ENCODE assay signal across 9 cellular contexts in genomic region chr3:54891540-54891897, GRCh38.
DNase-seq lines count a peak whose midpoint lies in the region; ATAC-seq lines count a peak whose summit lies in the region.
"Had no signal": no experiment of that assay in that cellular context is flagged by ENCODE, and none has a peak within 500 bp of the region (broad histone marks: within the 10 kb centered on the region; RNA-seq: fewer than 3 reads in every experiment).

No MANE protein-coding gene starts in this region.

- ATAC-seq in HG03196 (IDR thresholded peaks at IDR 0.05; ENCODE audit: unreplicated experiment) = no peak
- no peak for ATAC-seq in stimulated activated memory B cell treated with anti-CD40 and anti-IgM and Interleukin-4, amounts not matched to agents 10 μg/mL and 1 μg/mL and 100 μg/mL, for 72 hours
- no peak for ATAC-seq in HG02852 (IDR thresholded peaks at IDR 0.05; ENCODE audit: unreplicated experiment)

- H3K4me1 Mint-ChIP-seq in stimulated activated memory B cell treated with anti-CD40 and anti-IgM and Interleukin-4, amounts not matched to agents 10 μg/mL and 1 μg/mL and 100 μg/mL, for 72 hours = no peaks in the 10 kb centered on the region

- peaks cover 11% of the 10 kb centered on the region for H3K9me3 Mint-ChIP-seq in stimulated activated memory B cell treated with anti-CD40 and anti-IgM and Interleukin-4, amounts not matched to agents 10 μg/mL and 1 μg/mL and 100 μg/mL, for 72 hours
- H3K9me3 Mint-ChIP-seq: stimulated activated naive CD8-positive, alpha-beta T cell treated with anti-CD3 and anti-CD28 coated beads, Interleukin-15, Interleukin-2, amounts not matched to agents 100 ng/mL and 50 ng/mL, for 24 hours had no signal

- H3K4me3 ChIP-seq in skeletal muscle cell (ENCODE audit: low read depth, low read length) = no peak overlapping the region

- DNase-seq in AG08396 (ENCODE audit: low spot score) = peak; percentile 92
- DNase-seq in KBM-7 = peak; percentile 2
- DNase-seq in amygdala (lab: John Stamatoyannopoulos, UW) = peak in 38 of 56 donors; percentile 3 to 50 (median 18)
- peak; percentile 17 to 45 for DNase-seq in hippocampal formation (lab: John Stamatoyannopoulos, UW)
- peak; percentile 96 for DNase-seq in skeletal muscle cell (ENCODE audit: low read depth)

- H3K27ac Mint-ChIP-seq in stimulated activated memory B cell treated with anti-CD40 and anti-IgM and Interleukin-4, amounts not matched to agents 10 μg/mL and 1 μg/mL and 100 μg/mL, for 72 hours = no peak overlapping the region
- H3K27ac Mint-ChIP-seq: stimulated activated naive CD8-positive, alpha-beta T cell treated with anti-CD3 and anti-CD28 coated beads, Interleukin-15, Interleukin-2, amounts not matched to agents 100 ng/mL and 50 ng/mL, for 24 hours had no signal

- H3K4me3 Mint-ChIP-seq in stimulated activated memory B cell treated with anti-CD40 and anti-IgM and Interleukin-4, amounts not matched to agents 10 μg/mL and 1 μg/mL and 100 μg/mL, for 72 hours = no peak overlapping the region
- H3K4me3 Mint-ChIP-seq: stimulated activated naive CD8-positive, alpha-beta T cell treated with anti-CD3 and anti-CD28 coated beads, Interleukin-15, Interleukin-2, amounts not matched to agents 100 ng/mL and 50 ng/mL, for 24 hours had no signal

- in situ Hi-C loops in KBM-7 (cut with MboI; ENCODE audit: low pct_unique_long_range_greater_than_20kb, low sequenced_read_pairs) = no loop called here

- no peaks in the 10 kb centered on the region for H3K27me3 Mint-ChIP-seq in stimulated activated memory B cell treated with anti-CD40 and anti-IgM and Interleukin-4, amounts not matched to agents 10 μg/mL and 1 μg/mL and 100 μg/mL, for 72 hours
- H3K27me3 Mint-ChIP-seq: stimulated activated naive CD8-positive, alpha-beta T cell treated with anti-CD3 and anti-CD28 coated beads, Interleukin-15, Interleukin-2, amounts not matched to agents 100 ng/mL and 50 ng/mL, for 24 hours had no signal

- H3K36me3 Mint-ChIP-seq in stimulated activated memory B cell treated with anti-CD40 and anti-IgM and Interleukin-4, amounts not matched to agents 10 μg/mL and 1 μg/mL and 100 μg/mL, for 72 hours = no peaks in the 10 kb centered on the region

Comparison
In these comparisons a context has a peak if more than half of its experiments do, and no peak if none do; other contexts are left out.
1. DNase-seq: peak in every context shown above with its lines; median percentile 96 in skeletal muscle cell; 92 in AG08396; 31 in hippocampal formation; 18 in amygdala; 2 in KBM-7.